18 cellular contexts compared by ENCODE assay signal in genomic region chr17:36777118-36777517, GRCh38.
A peak's percentile ranks its signal among the peaks of the same experiment; 100 is the strongest.
DNase-seq lines count a peak whose midpoint lies in the region; ATAC-seq, FAIRE-seq and TF ChIP-seq lines count a peak whose summit lies in the region.
"Had no signal": no experiment of that assay in that cellular context is flagged by ENCODE, and none has a peak within 500 bp of the region (broad histone marks: within the 10 kb centered on the region; RNA-seq: fewer than 3 reads in every experiment).

No MANE protein-coding gene starts in this region.

- peaks cover 12% of the 10 kb centered on the region for H3K27me3 ChIP-seq in DND-41 (ENCODE audit: insufficient read depth, low read length, poor library complexity)
- peaks cover 41% of the 10 kb centered on the region for H3K27me3 ChIP-seq in astrocyte (ENCODE audit: insufficient read depth, low read length)
- H3K27me3 ChIP-seq in MG63 = peaks cover 25% of the 10 kb centered on the region
- H3K27me3 ChIP-seq: BE2C had no signal

- H4K20me1 ChIP-seq in DND-41 (ENCODE audit: insufficient read depth, low read length) = no peaks in the 10 kb centered on the region
- H4K20me1 ChIP-seq in astrocyte (ENCODE audit: insufficient read depth, low read length) = no peaks in the 10 kb centered on the region

- TF ChIP-seq CTCF in DND-41 (IDR thresholded peaks at IDR 0.05; ENCODE audit: borderline replicate concordance, extremely low read depth, low read length, poor library complexity, severe bottlenecking) (no peak), astrocyte (IDR thresholded peaks at IDR 0.05; ENCODE audit: insufficient read depth, low read depth, low read length) (no peak)

- no peaks in the 10 kb centered on the region for H3K36me3 Mint-ChIP-seq in astrocyte (ENCODE audit: low read depth, unreplicated experiment)
- H3K36me3 Mint-ChIP-seq in natural killer cell treated with Interleukin-12 subunit alpha and Interleukin-12 subunit beta and Interleukin-15 and Interleukin-18, amount 100 ng/mL, for 72 hours = no peaks in the 10 kb centered on the region
- H3K36me3 Mint-ChIP-seq: activated CD8-positive, alpha-beta memory T cell treated with anti-CD3 and anti-CD28 coated beads, Interleukin-2, amount 10 ng/mL, durations not matched to agents 7 days and 5 days had no signal

- H2AFZ ChIP-seq in DND-41 (ENCODE audit: low read depth, low read length) (no peak overlapping the region), astrocyte (ENCODE audit: low read depth, low read length) (no peak overlapping the region)

- H3K9me3 ChIP-seq in DND-41 (ENCODE audit: insufficient read depth, low read length, severe bottlenecking) (no peaks in the 10 kb centered on the region), astrocyte (ENCODE audit: insufficient read depth, low read depth, low read length) (no peaks in the 10 kb centered on the region), MG63 (no peaks in the 10 kb centered on the region)
- H3K9me3 ChIP-seq: BE2C, psoas muscle, thoracic aorta had no signal

- DNase-seq in DND-41 (peak; percentile 20), astrocyte (ENCODE audit: low read depth) (peak; percentile 17), iris pigment epithelial cell (ENCODE audit: low read depth) (peak; percentile 9), NCI-H748 (lab: John Stamatoyannopoulos, UW; ENCODE audit: unreplicated experiment) (no peak), MG63 (no peak)
- no peak for DNase-seq in natural killer cell treated with Interleukin-12 subunit alpha and Interleukin-12 subunit beta and Interleukin-15 and Interleukin-18, amount 100 ng/mL, for 72 hours (ENCODE audit: low spot score)
- DNase-seq: activated CD8-positive, alpha-beta memory T cell treated with anti-CD3 and anti-CD28 coated beads, Interleukin-2, amount 10 ng/mL, durations not matched to agents 7 days and 5 days; activated naive CD4-positive, alpha-beta T cell treated with Interleukin-2 at 50 U/mL for 16 hours; BE2C; kidney glomerular epithelial cell; NCI-H1417; psoas muscle had no signal

- H3K4me1 ChIP-seq in DND-41 (ENCODE audit: insufficient read depth, low read length) (no peaks in the 10 kb centered on the region), astrocyte (ENCODE audit: insufficient read depth, low read length) (no peaks in the 10 kb centered on the region)
- H3K4me1 ChIP-seq: BE2C, psoas muscle had no signal

- no peaks in the 10 kb centered on the region for H3K36me3 ChIP-seq in DND-41 (ENCODE audit: insufficient read depth, low read length)
- H3K36me3 ChIP-seq in astrocyte (ENCODE audit: insufficient read depth, low read length) = no peaks in the 10 kb centered on the region
- no peaks in the 10 kb centered on the region for H3K36me3 ChIP-seq in MG63
- H3K36me3 ChIP-seq: BE2C, thoracic aorta had no signal

- no peaks in the 10 kb centered on the region for H3K79me2 ChIP-seq in DND-41 (ENCODE audit: insufficient read depth, low read length)
- no peaks in the 10 kb centered on the region for H3K79me2 ChIP-seq in astrocyte (ENCODE audit: insufficient read depth, low read length)

- ATAC-seq in DND-41 (ENCODE audit: insufficient read depth, low read depth) = no peak
- no peak for ATAC-seq in natural killer cell treated with Interleukin-12 subunit alpha and Interleukin-12 subunit beta and Interleukin-15 and Interleukin-18, amount 100 ng/mL, for 72 hours
- no peak for ATAC-seq in HG03342 (IDR thresholded peaks at IDR 0.05; ENCODE audit: unreplicated experiment)
- ATAC-seq: activated CD8-positive, alpha-beta memory T cell treated with anti-CD3 and anti-CD28 coated beads, Interleukin-2, amount 10 ng/mL, durations not matched to agents 7 days and 5 days; psoas muscle had no signal

- no peak for FAIRE-seq in astrocyte (lab: Jason Lieb, UNC)
- FAIRE-seq: endothelial cell of umbilical vein had no signal

- H3K4me3 ChIP-seq in DND-41 (ENCODE audit: low read depth in 1 of 2, low read length in 2 of 2) = no peak overlapping the region
- H3K4me3 ChIP-seq in astrocyte (ENCODE audit: insufficient read depth, low read depth, low read length) = no peak overlapping the region
- no peak overlapping the region for H3K4me3 ChIP-seq in MG63
- H3K4me3 ChIP-seq: psoas muscle, SK-N-MC, thoracic aorta had no signal

- H3K9me3 Mint-ChIP-seq in astrocyte (ENCODE audit: unreplicated experiment) = peaks cover 8% of the 10 kb centered on the region
- no peaks in the 10 kb centered on the region for H3K9me3 Mint-ChIP-seq in natural killer cell treated with Interleukin-12 subunit alpha and Interleukin-12 subunit beta and Interleukin-15 and Interleukin-18, amount 100 ng/mL, for 72 hours

- no peak overlapping the region for H3K4me2 ChIP-seq in DND-41 (ENCODE audit: insufficient read depth, low read length)
- H3K4me2 ChIP-seq in astrocyte (ENCODE audit: low read length) = no peak overlapping the region

- H3K9ac ChIP-seq in DND-41 (ENCODE audit: low read depth, low read length) (no peak overlapping the region), astrocyte (ENCODE audit: low read length) (no peak overlapping the region)

- no peak overlapping the region for H3K27ac Mint-ChIP-seq in astrocyte (ENCODE audit: unreplicated experiment)
- H3K27ac Mint-ChIP-seq in natural killer cell treated with Interleukin-12 subunit alpha and Interleukin-12 subunit beta and Interleukin-15 and Interleukin-18, amount 100 ng/mL, for 72 hours = no peak overlapping the region
- H3K27ac Mint-ChIP-seq: activated CD8-positive, alpha-beta memory T cell treated with anti-CD3 and anti-CD28 coated beads, Interleukin-2, amount 10 ng/mL, durations not matched to agents 7 days and 5 days had no signal

- H3K27ac ChIP-seq in DND-41 (ENCODE audit: low read length) = no peak overlapping the region
- H3K27ac ChIP-seq in astrocyte (ENCODE audit: low read depth, low read length) = no peak overlapping the region
- H3K27ac ChIP-seq: psoas muscle, SK-N-MC, thoracic aorta, VCaP had no signal

- no peak for TF ChIP-seq RAD21 in Ishikawa (IDR thresholded peaks at IDR 0.05; ENCODE audit: low read depth)

- no peak overlapping the region for H3K4me3 Mint-ChIP-seq in astrocyte (ENCODE audit: unreplicated experiment)
- no peak overlapping the region for H3K4me3 Mint-ChIP-seq in natural killer cell treated with Interleukin-12 subunit alpha and Interleukin-12 subunit beta and Interleukin-15 and Interleukin-18, amount 100 ng/mL, for 72 hours
- H3K4me3 Mint-ChIP-seq: activated CD8-positive, alpha-beta memory T cell treated with anti-CD3 and anti-CD28 coated beads, Interleukin-2, amount 10 ng/mL, durations not matched to agents 7 days and 5 days had no signal

- H3K4me1 Mint-ChIP-seq in astrocyte (ENCODE audit: low read depth, unreplicated experiment) = peaks cover 5% of the 10 kb centered on the region
- no peaks in the 10 kb centered on the region for H3K4me1 Mint-ChIP-seq in natural killer cell treated with Interleukin-12 subunit alpha and Interleukin-12 subunit beta and Interleukin-15 and Interleukin-18, amount 100 ng/mL, for 72 hours (ENCODE audit: low read depth in 2 of 2)
- H3K4me1 Mint-ChIP-seq: activated CD8-positive, alpha-beta memory T cell treated with anti-CD3 and anti-CD28 coated beads, Interleukin-2, amount 10 ng/mL, durations not matched to agents 7 days and 5 days had no signal

- 0 out of 2 replicates have a peak, but pooled peaks have one; percentile 25 for TF ChIP-seq EP300 in Ishikawa (IDR thresholded peaks at IDR 0.05; ENCODE audit: borderline replicate concordance)

- peaks cover 60% of the 10 kb centered on the region for H3K27me3 Mint-ChIP-seq in astrocyte (ENCODE audit: low read depth, unreplicated experiment)
- peaks cover 31 to 62% of the 10 kb centered on the region in 2 donors for H3K27me3 Mint-ChIP-seq in natural killer cell treated with Interleukin-12 subunit alpha and Interleukin-12 subunit beta and Interleukin-15 and Interleukin-18, amount 100 ng/mL, for 72 hours

TF ChIP-seq in Ishikawa, 13 proteins besides CTCF, POLR2A, EP300 and RAD21 (continues in another document):
- TF ChIP-seq NFIC (IDR thresholded peaks at IDR 0.05) (no peak), CREB1 (IDR thresholded peaks at IDR 0.05; ENCODE audit: low read depth) (no peak), YY1 (IDR thresholded peaks at IDR 0.05; ENCODE audit: low read depth) (no peak), CEBPB (IDR thresholded peaks at IDR 0.05) (no peak), TAF1 (IDR thresholded peaks at IDR 0.05; ENCODE audit: low read depth) (no peak), EGR1 (IDR thresholded peaks at IDR 0.05) (no peak), TEAD4 (IDR thresholded peaks at IDR 0.05) (no peak; the same call in 1 of the 2 replicates), TCF12 (IDR thresholded peaks at IDR 0.05; ENCODE audit: low read depth) (no peak), ZBTB7A (IDR thresholded peaks at IDR 0.05; ENCODE audit: low read depth) (no peak)
- TF ChIP-seq, protein P1, sequence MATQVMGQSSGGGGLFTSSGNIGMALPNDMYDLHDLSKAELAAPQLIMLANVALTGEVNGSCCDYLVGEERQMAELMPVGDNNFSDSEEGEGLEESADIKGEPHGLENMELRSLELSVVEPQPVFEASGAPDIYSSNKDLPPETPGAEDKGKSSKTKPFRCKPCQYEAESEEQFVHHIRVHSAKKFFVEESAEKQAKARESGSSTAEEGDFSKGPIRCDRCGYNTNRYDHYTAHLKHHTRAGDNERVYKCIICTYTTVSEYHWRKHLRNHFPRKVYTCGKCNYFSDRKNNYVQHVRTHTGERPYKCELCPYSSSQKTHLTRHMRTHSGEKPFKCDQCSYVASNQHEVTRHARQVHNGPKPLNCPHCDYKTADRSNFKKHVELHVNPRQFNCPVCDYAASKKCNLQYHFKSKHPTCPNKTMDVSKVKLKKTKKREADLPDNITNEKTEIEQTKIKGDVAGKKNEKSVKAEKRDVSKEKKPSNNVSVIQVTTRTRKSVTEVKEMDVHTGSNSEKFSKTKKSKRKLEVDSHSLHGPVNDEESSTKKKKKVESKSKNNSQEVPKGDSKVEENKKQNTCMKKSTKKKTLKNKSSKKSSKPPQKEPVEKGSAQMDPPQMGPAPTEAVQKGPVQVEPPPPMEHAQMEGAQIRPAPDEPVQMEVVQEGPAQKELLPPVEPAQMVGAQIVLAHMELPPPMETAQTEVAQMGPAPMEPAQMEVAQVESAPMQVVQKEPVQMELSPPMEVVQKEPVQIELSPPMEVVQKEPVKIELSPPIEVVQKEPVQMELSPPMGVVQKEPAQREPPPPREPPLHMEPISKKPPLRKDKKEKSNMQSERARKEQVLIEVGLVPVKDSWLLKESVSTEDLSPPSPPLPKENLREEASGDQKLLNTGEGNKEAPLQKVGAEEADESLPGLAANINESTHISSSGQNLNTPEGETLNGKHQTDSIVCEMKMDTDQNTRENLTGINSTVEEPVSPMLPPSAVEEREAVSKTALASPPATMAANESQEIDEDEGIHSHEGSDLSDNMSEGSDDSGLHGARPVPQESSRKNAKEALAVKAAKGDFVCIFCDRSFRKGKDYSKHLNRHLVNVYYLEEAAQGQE (IDR thresholded peaks at IDR 0.05; ENCODE audit: low read depth) = peak; percentile 92
- TF ChIP-seq, protein P2, sequence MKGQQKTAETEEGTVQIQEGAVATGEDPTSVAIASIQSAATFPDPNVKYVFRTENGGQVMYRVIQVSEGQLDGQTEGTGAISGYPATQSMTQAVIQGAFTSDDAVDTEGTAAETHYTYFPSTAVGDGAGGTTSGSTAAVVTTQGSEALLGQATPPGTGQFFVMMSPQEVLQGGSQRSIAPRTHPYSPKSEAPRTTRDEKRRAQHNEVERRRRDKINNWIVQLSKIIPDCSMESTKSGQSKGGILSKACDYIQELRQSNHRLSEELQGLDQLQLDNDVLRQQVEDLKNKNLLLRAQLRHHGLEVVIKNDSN (IDR thresholded peaks at IDR 0.05) = no peak

Comparison
In these comparisons a context has a peak if more than half of its experiments do, and no peak if none do; other contexts are left out.
1. DNase-seq: peak in DND-41 (single experiment), astrocyte (single experiment) and iris pigment epithelial cell (single experiment); none in NCI-H748 (single experiment), natural killer cell treated with Interleukin-12 subunit alpha and Interleukin-12 subunit beta and Interleukin-15 and Interleukin-18, amount 100 ng/mL, for 72 hours (single experiment) and MG63 (single experiment).